1 cellular context compared by ENCODE assay signal in genomic region chr5:75510836-75511434, GRCh38.
TF ChIP-seq lines count a peak whose summit lies in the region.

No MANE protein-coding gene starts in this region.

TF ChIP-seq in HepG2, 621 proteins besides CTCF, POLR2A, EP300 and RAD21 (continued from another document and continues in another):
- TF ChIP-seq ZXDC (CRISPR knock-in tag; IDR thresholded peaks at IDR 0.05) (no peak), SMAD9 (CRISPR knock-in tag; IDR thresholded peaks at IDR 0.05) (0 out of 2 replicates have a peak, but pooled peaks have one; percentile 78), NFATC3 (CRISPR knock-in tag; IDR thresholded peaks at IDR 0.05) (peak; percentile 27; the same call in 1 of the 2 replicates), CC2D1A (CRISPR knock-in tag; IDR thresholded peaks at IDR 0.05) (0 out of 2 replicates have a peak, but pooled peaks have one; percentile 38), HHEX (CRISPR knock-in tag; IDR thresholded peaks at IDR 0.05) (no peak), ZNF784 (CRISPR knock-in tag; IDR thresholded peaks at IDR 0.05; ENCODE audit: borderline replicate concordance) (peak; percentile 83; the same call in 1 of the 2 replicates), THAP7 (CRISPR knock-in tag; IDR thresholded peaks at IDR 0.05) (no peak), MXD3 (CRISPR knock-in tag; IDR thresholded peaks at IDR 0.05) (peak; percentile 56; the same call in 1 of the 2 replicates), TFE3 (CRISPR knock-in tag; IDR thresholded peaks at IDR 0.05) (no peak), ZBED4 (CRISPR knock-in tag; IDR thresholded peaks at IDR 0.05; ENCODE audit: borderline replicate concordance) (0 out of 2 replicates have a peak, but pooled peaks have one; percentile 7), ZBTB43 (CRISPR knock-in tag; conservative IDR thresholded peaks at IDR 0.05) (peak; percentile 61; the same call in 1 of the 2 replicates), SP5 (CRISPR knock-in tag; IDR thresholded peaks at IDR 0.05; ENCODE audit: borderline replicate concordance, low read depth) (peak; percentile 9; the same call in 1 of the 2 replicates), RARA (CRISPR knock-in tag; IDR thresholded peaks at IDR 0.05) (0 out of 2 replicates have a peak, but pooled peaks have one; percentile 27), UBTF (CRISPR knock-in tag; IDR thresholded peaks at IDR 0.05) (peak; percentile 82; the same call in 1 of the 2 replicates), HOXA5 (CRISPR knock-in tag; IDR thresholded peaks at IDR 0.05) (peak; percentile 20), GLI4 (CRISPR knock-in tag; IDR thresholded peaks at IDR 0.05; ENCODE audit: borderline replicate concordance) (peak; percentile 91; the same call in 1 of the 2 replicates), GMEB2 (CRISPR knock-in tag; IDR thresholded peaks at IDR 0.05; ENCODE audit: low read depth) (no peak), CAMTA2 (CRISPR knock-in tag; IDR thresholded peaks at IDR 0.05; ENCODE audit: borderline replicate concordance) (0 out of 2 replicates have a peak, but pooled peaks have one; percentile 31), HNF1B (CRISPR knock-in tag; IDR thresholded peaks at IDR 0.05) (0 out of 2 replicates have a peak, but pooled peaks have one; percentile 26), ZMYM2 (CRISPR knock-in tag; IDR thresholded peaks at IDR 0.05) (no peak), NFKB2 (CRISPR knock-in tag; IDR thresholded peaks at IDR 0.05; ENCODE audit: borderline replicate concordance) (peak; percentile 37; the same call in 1 of the 2 replicates), ZBTB42 (CRISPR knock-in tag; IDR thresholded peaks at IDR 0.05) (no peak), ZNF740 (CRISPR knock-in tag; IDR thresholded peaks at IDR 0.05) (peak; percentile 88), ZNF737 (CRISPR knock-in tag; IDR thresholded peaks at IDR 0.05; ENCODE audit: borderline replicate concordance) (no peak), MED8 (CRISPR knock-in tag; IDR thresholded peaks at IDR 0.05; ENCODE audit: insufficient replicate concordance) (peak; percentile 74), AKAP8 (CRISPR knock-in tag; IDR thresholded peaks at IDR 0.05) (peak; percentile 70; the same call in 1 of the 2 replicates), FOSL2 (CRISPR knock-in tag; IDR thresholded peaks at IDR 0.05) (no peak), ZNF567 (CRISPR knock-in tag; IDR thresholded peaks at IDR 0.05; ENCODE audit: borderline replicate concordance) (no peak), ZNF788 (CRISPR knock-in tag; IDR thresholded peaks at IDR 0.05; ENCODE audit: borderline replicate concordance) (peak; percentile 22; the same call in 1 of the 2 replicates), TCF12 (IDR thresholded peaks at IDR 0.05) (no peak), TCF12 (CRISPR knock-in tag; IDR thresholded peaks at IDR 0.05) (peak; percentile 80; the same call in 1 of the 2 replicates), ERF (CRISPR knock-in tag; IDR thresholded peaks at IDR 0.05) (peak; percentile 24; the same call in 1 of the 2 replicates), SOX13 (IDR thresholded peaks at IDR 0.05) (no peak), SOX13 (CRISPR knock-in tag; conservative IDR thresholded peaks at IDR 0.05 in 1 of 2, IDR thresholded peaks at IDR 0.05 in 1 of 2) (0 out of 4 replicates have a peak, but pooled peaks have one; percentile 34 to 40), ZNF780A (CRISPR knock-in tag; IDR thresholded peaks at IDR 0.05) (no peak), ADNP (CRISPR knock-in tag; IDR thresholded peaks at IDR 0.05) (no peak), ZNF710 (CRISPR knock-in tag; IDR thresholded peaks at IDR 0.05; ENCODE audit: borderline replicate concordance) (no peak; the same call in 1 of the 2 replicates), ZNF768 (CRISPR knock-in tag; IDR thresholded peaks at IDR 0.05) (0 out of 2 replicates have a peak, but pooled peaks have one; percentile 29)
